ENCODE assay signal across 1 cellular context in the genomic region with DNA sequence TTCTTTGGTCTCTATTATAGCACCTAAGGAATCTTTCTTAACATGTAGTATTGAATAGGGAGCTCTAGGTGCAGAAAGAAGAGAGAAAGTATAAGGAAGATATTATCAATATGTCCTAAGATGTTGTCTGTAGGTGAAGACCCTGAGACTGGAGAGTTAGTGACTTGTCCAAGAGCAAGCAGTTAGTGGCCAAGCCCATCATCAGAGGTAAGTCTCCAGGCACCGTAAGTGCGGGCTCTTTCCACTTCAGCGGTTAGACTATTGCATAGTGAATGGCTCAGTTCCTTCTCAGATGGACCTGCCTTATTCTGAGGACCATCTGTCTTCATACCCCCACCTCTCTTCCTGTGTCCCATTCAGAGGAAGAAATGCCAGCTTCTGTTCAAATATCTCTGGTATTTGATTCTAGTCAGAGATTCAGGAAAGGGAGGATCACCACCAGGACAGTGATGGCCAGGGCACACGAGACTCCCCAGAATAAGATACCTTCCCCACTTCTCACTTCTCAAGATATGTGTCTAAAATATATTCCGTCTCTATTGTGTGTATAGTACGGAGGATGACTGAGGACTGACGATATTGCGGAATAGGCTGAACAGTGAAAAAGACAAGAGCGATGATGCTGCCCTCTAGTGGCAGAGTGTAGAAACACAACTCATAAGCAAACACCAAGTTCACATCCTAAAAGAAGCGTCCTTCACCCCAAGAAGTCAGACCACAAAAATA.
TF ChIP-seq lines count a peak whose summit lies in the region.

No MANE protein-coding gene starts in this region.

TF ChIP-seq in HepG2, 621 proteins besides CTCF, POLR2A, EP300 and RAD21 (continued from another document):
- TF ChIP-seq, protein P1, sequence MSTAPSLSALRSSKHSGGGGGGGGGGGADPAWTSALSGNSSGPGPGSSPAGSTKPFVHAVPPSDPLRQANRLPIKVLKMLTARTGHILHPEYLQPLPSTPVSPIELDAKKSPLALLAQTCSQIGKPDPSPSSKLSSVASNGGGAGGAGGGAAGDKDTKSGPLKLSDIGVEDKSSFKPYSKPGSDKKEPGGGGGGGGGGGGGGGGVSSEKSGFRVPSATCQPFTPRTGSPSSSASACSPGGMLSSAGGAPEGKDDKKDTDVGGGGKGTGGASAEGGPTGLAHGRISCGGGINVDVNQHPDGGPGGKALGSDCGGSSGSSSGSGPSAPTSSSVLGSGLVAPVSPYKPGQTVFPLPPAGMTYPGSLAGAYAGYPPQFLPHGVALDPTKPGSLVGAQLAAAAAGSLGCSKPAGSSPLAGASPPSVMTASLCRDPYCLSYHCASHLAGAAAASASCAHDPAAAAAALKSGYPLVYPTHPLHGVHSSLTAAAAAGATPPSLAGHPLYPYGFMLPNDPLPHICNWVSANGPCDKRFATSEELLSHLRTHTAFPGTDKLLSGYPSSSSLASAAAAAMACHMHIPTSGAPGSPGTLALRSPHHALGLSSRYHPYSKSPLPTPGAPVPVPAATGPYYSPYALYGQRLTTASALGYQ (CRISPR knock-in tag; IDR thresholded peaks at IDR 0.05), result no peak
- TF ChIP-seq MXD4 (CRISPR knock-in tag; IDR thresholded peaks at IDR 0.05), result no peak
- TF ChIP-seq RBAK (CRISPR knock-in tag; IDR thresholded peaks at IDR 0.05), result no peak
- no peak for TF ChIP-seq SRSF9 (IDR thresholded peaks at IDR 0.05; ENCODE audit: borderline replicate concordance, insufficient read depth, low read depth, low read length, poor library complexity, severe bottlenecking)
- TF ChIP-seq, protein P2, sequence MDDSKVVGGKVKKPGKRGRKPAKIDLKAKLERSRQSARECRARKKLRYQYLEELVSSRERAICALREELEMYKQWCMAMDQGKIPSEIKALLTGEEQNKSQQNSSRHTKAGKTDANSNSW (CRISPR knock-in tag; IDR thresholded peaks at IDR 0.05; ENCODE audit: borderline replicate concordance), result no peak
- TF ChIP-seq ZNF20 (CRISPR knock-in tag; IDR thresholded peaks at IDR 0.05), result no peak
- no peak for TF ChIP-seq ZNF329 (CRISPR knock-in tag; IDR thresholded peaks at IDR 0.05; ENCODE audit: low read depth)
- no peak for TF ChIP-seq ZNF232 (CRISPR knock-in tag; IDR thresholded peaks at IDR 0.05; ENCODE audit: borderline replicate concordance)
- no peak for TF ChIP-seq ZKSCAN5 (CRISPR knock-in tag; IDR thresholded peaks at IDR 0.05)
- no peak for TF ChIP-seq ZC3H4 (CRISPR knock-in tag; IDR thresholded peaks at IDR 0.05; ENCODE audit: borderline replicate concordance)
- TF ChIP-seq, protein P3, sequence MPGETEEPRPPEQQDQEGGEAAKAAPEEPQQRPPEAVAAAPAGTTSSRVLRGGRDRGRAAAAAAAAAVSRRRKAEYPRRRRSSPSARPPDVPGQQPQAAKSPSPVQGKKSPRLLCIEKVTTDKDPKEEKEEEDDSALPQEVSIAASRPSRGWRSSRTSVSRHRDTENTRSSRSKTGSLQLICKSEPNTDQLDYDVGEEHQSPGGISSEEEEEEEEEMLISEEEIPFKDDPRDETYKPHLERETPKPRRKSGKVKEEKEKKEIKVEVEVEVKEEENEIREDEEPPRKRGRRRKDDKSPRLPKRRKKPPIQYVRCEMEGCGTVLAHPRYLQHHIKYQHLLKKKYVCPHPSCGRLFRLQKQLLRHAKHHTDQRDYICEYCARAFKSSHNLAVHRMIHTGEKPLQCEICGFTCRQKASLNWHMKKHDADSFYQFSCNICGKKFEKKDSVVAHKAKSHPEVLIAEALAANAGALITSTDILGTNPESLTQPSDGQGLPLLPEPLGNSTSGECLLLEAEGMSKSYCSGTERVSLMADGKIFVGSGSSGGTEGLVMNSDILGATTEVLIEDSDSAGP (CRISPR knock-in tag; IDR thresholded peaks at IDR 0.05; ENCODE audit: borderline replicate concordance), result no peak
